ENCODE assay signal across 13 cellular contexts in genomic region chr6:144580771-144581170, GRCh38.
DNase-seq lines count a peak whose midpoint lies in the region; ATAC-seq and TF ChIP-seq lines count a peak whose summit lies in the region.
"Had no signal": no experiment of that assay in that cellular context is flagged by ENCODE, and none has a peak within 500 bp of the region (broad histone marks: within the 10 kb centered on the region; RNA-seq: fewer than 3 reads in every experiment).

No MANE protein-coding gene starts in this region.

- H3K9me3 Mint-ChIP-seq in CD4-positive, alpha-beta T cell: no peaks in the 10 kb centered on the region
- no peaks in the 10 kb centered on the region for H3K9me3 Mint-ChIP-seq in CD8-positive, alpha-beta T cell
- H3K9me3 Mint-ChIP-seq: H9 had no signal

- H4K20me1 ChIP-seq in smooth muscle cell (ENCODE audit: low read depth): no peaks in the 10 kb centered on the region

- H3F3A ChIP-seq in smooth muscle cell (ENCODE audit: low read depth): no peaks in the 10 kb centered on the region

- H2AFZ ChIP-seq in smooth muscle cell (ENCODE audit: low read depth): no peak overlapping the region

- H3K4me3 Mint-ChIP-seq in CD4-positive, alpha-beta T cell: no peak overlapping the region
- no peak overlapping the region for H3K4me3 Mint-ChIP-seq in CD8-positive, alpha-beta T cell
- no peak overlapping the region for H3K4me3 Mint-ChIP-seq in T-helper 17 cell
- H3K4me3 Mint-ChIP-seq: H9 had no signal

- no peak for ATAC-seq in CD4-positive, alpha-beta T cell (ENCODE audit: poor library complexity)
- ATAC-seq in CD8-positive, alpha-beta T cell: no peak
- ATAC-seq in T-helper 17 cell: no peak

- H3K4me3 ChIP-seq in CD8-positive, alpha-beta T cell (ENCODE audit: low read depth, low read length): no peak overlapping the region
- H3K4me3 ChIP-seq in smooth muscle cell: no peak overlapping the region

- no peak for DNase-seq in CD4-positive, alpha-beta T cell
- no peak for DNase-seq in CD8-positive, alpha-beta T cell
- DNase-seq in T-helper 17 cell (no peak), lung microvascular endothelial cell (ENCODE audit: low read depth in 2 of 2) (peak; percentile 20 to 54), SIG-M5 treated with dmso at 0.1 percent for 504 hours (lab: John Stamatoyannopoulos, UW; ENCODE audit: unreplicated experiment) (no peak), cerebellum (ENCODE audit: low spot score) (no peak), smooth muscle cell (lab: John Stamatoyannopoulos, UW; ENCODE audit: unreplicated experiment) (no peak)
- DNase-seq: DMS79, H9, NCI-H1930, NCI-H446, NCI-H748 treated with DMSO at 0.1 percent for 48 hours had no signal

- peak overlapping the region; percentile 2 for H3K27ac Mint-ChIP-seq in CD4-positive, alpha-beta T cell
- H3K27ac Mint-ChIP-seq in CD8-positive, alpha-beta T cell: peak overlapping the region; percentile 29
- H3K27ac Mint-ChIP-seq in T-helper 17 cell: peak overlapping the region; percentile 68

- H3K36me3 ChIP-seq in CD8-positive, alpha-beta T cell (ENCODE audit: insufficient read depth, low read length): no peaks in the 10 kb centered on the region
- H3K36me3 ChIP-seq in smooth muscle cell (ENCODE audit: low read depth): no peaks in the 10 kb centered on the region

- H3K27me3 ChIP-seq in CD4-positive, alpha-beta T cell (ENCODE audit: control insufficient read depth, insufficient read depth, low read length): no peaks in the 10 kb centered on the region
- H3K27me3 ChIP-seq in CD8-positive, alpha-beta T cell (ENCODE audit: insufficient read depth, low read length): no peaks in the 10 kb centered on the region
- H3K27me3 ChIP-seq in smooth muscle cell (ENCODE audit: low read depth): no peaks in the 10 kb centered on the region

- H3K9ac ChIP-seq in smooth muscle cell (ENCODE audit: low read depth): no peak overlapping the region

- POLR2A ChIA-PET in CD4-positive, alpha-beta T cell (lab: Charles Lee): no interaction called here
- POLR2A ChIA-PET in CD8-positive, alpha-beta T cell (lab: Charles Lee): no interaction called here

- H3K4me1 Mint-ChIP-seq in CD4-positive, alpha-beta T cell (ENCODE audit: low read depth): peaks cover 37% of the 10 kb centered on the region
- H3K4me1 Mint-ChIP-seq in CD8-positive, alpha-beta T cell (ENCODE audit: low read depth): peaks cover 37% of the 10 kb centered on the region
- H3K4me1 Mint-ChIP-seq in T-helper 17 cell: peaks cover 37% of the 10 kb centered on the region

- H3K9me3 ChIP-seq in CD4-positive, alpha-beta T cell (ENCODE audit: control insufficient read depth, low read length): no peaks in the 10 kb centered on the region
- H3K9me3 ChIP-seq in CD8-positive, alpha-beta T cell (ENCODE audit: low read length): no peaks in the 10 kb centered on the region
- no peaks in the 10 kb centered on the region for H3K9me3 ChIP-seq in T-helper 17 cell (ENCODE audit: control insufficient read depth, low read length, poor library complexity, severe bottlenecking)
- H3K9me3 ChIP-seq in smooth muscle cell (replicated peaks; ENCODE audit: low read depth): no peaks in the 10 kb centered on the region

- H3K79me2 ChIP-seq in smooth muscle cell (ENCODE audit: low read depth): peaks cover 7% of the 10 kb centered on the region

- H3K27ac ChIP-seq in CD4-positive, alpha-beta T cell (ENCODE audit: low read depth, low read length): no peak overlapping the region
- H3K27ac ChIP-seq in CD8-positive, alpha-beta T cell (ENCODE audit: low read depth, low read length): no peak overlapping the region
- H3K27ac ChIP-seq in smooth muscle cell (ENCODE audit: low read depth): no peak overlapping the region
- H3K27ac ChIP-seq: HL-60 had no signal

- intact Hi-C loops in CD4-positive, alpha-beta T cell (cut with DNase I, micrococcal nuclease): loop anchor here (2.0 to 10.0 kb wide), 5 partner anchors 154 to 1054 kb away; no protein-coding TSS in a partner anchor
- intact Hi-C loops in CD8-positive, alpha-beta T cell (cut with DNase I, micrococcal nuclease): loop anchor here (5.0 to 10.0 kb wide), 7 partner anchors 124 to 1304 kb away; no protein-coding TSS in a partner anchor

- peaks cover 21% of the 10 kb centered on the region for H3K4me1 ChIP-seq in CD8-positive, alpha-beta T cell (ENCODE audit: insufficient read depth, low read length)
- peaks cover 10% of the 10 kb centered on the region for H3K4me1 ChIP-seq in smooth muscle cell (ENCODE audit: low read depth)

- CTCF ChIA-PET in CD4-positive, alpha-beta T cell (lab: Charles Lee): interaction anchor here (1.0 kb wide), 1 partner anchor 135 kb away, joined by 3 read pairs; no protein-coding TSS in a partner anchor
- CTCF ChIA-PET in CD8-positive, alpha-beta T cell (lab: Charles Lee): interaction anchor here (1.3 kb wide), 1 partner anchor 113 kb away, joined by 4 read pairs; no protein-coding TSS in a partner anchor

- no peaks in the 10 kb centered on the region for H3K27me3 Mint-ChIP-seq in CD4-positive, alpha-beta T cell
- H3K27me3 Mint-ChIP-seq in CD8-positive, alpha-beta T cell (ENCODE audit: low read depth): no peaks in the 10 kb centered on the region
- no peaks in the 10 kb centered on the region for H3K27me3 Mint-ChIP-seq in T-helper 17 cell

- TF ChIP-seq CTCF in CD4-positive, alpha-beta T cell (IDR thresholded peaks at IDR 0.05): no peak
- no peak for TF ChIP-seq CTCF in CD8-positive, alpha-beta T cell (IDR thresholded peaks at IDR 0.05)
- no peak for TF ChIP-seq CTCF in smooth muscle cell (IDR thresholded peaks at IDR 0.05; ENCODE audit: borderline replicate concordance, insufficient read depth, poor library complexity, severe bottlenecking)

- no peak overlapping the region for H3K4me2 ChIP-seq in smooth muscle cell

- WGBS in smooth muscle cell (ENCODE audit: low lambda C conversion rate): 100% methylated on average over 1 of the region's 1 CpG

- H3K36me3 Mint-ChIP-seq in CD4-positive, alpha-beta T cell (ENCODE audit: low read depth): peaks cover 35% of the 10 kb centered on the region
- peaks cover 30% of the 10 kb centered on the region for H3K36me3 Mint-ChIP-seq in CD8-positive, alpha-beta T cell
- H3K36me3 Mint-ChIP-seq in T-helper 17 cell (ENCODE audit: low read depth): peaks cover 3% of the 10 kb centered on the region

Comparison
In these comparisons a context has a peak if more than half of its experiments do, and no peak if none do; other contexts are left out.
1. DNase-seq: peak in lung microvascular endothelial cell (2 of 2); none in CD4-positive, alpha-beta T cell (0 of 10), CD8-positive, alpha-beta T cell (0 of 7), T-helper 17 cell (0 of 3), SIG-M5 treated with dmso at 0.1 percent for 504 hours (single experiment), cerebellum (single experiment) and smooth muscle cell (single experiment).
2. H3K27ac Mint-ChIP-seq: peak in every context shown above with its lines; median percentile 68 in T-helper 17 cell; 29 in CD8-positive, alpha-beta T cell; 2 in CD4-positive, alpha-beta T cell.